ENCODE assay signal across 27 cellular contexts in the genomic region with DNA sequence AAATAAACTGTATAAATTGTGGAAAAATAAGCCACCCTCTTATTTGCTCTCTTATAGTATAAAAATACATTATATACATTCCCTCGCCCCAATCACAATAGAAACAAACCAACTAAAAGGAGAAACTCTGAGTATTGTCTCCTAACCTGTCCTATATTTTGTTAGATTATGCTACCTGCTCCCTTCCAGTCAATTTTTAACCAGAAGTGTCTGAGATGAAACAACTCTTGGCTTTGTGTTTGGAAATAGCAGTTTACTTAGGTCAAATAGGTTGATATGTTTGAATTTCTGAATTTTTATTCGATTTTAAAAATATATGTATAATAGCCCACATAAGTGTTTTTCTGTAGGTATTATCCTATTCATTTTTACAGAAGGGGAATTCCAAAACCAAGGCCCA.
"Had no signal": no experiment of that assay in that cellular context is flagged by ENCODE, and none has a peak within 500 bp of the region (broad histone marks: within the 10 kb centered on the region; RNA-seq: fewer than 3 reads in every experiment).

No MANE protein-coding gene starts in this region.

- H3K4me1 ChIP-seq: stomach, suprapubic skin, testis, thyroid gland, tibial artery, tibial nerve, transverse colon, upper lobe of left lung, upper lobe of right lung, uterus, vagina had no signal

- ATAC-seq: stimulated activated effector memory CD8-positive, alpha-beta T cell treated with anti-CD3 and anti-CD28 coated beads, Interleukin-12 subunit alpha, Interleukin-12 subunit beta, amount 100 ng/mL, for 72 hours; stimulated activated memory B cell treated with anti-CD40 and anti-IgM and Interleukin-4, amounts not matched to agents 10 μg/mL and 1 μg/mL and 100 μg/mL, for 72 hours; stimulated activated naive B cell treated with anti-CD40 and anti-IgM and Interleukin-4, amounts not matched to agents 10 μg/mL and 1 μg/mL and 100 μg/mL, for 72 hours; stimulated activated naive CD8-positive, alpha-beta T cell treated with anti-CD3 and anti-CD28 coated beads, Interleukin-15, amount 100 ng/mL, for 72 hours; stimulated activated naive CD8-positive, alpha-beta T cell treated with anti-CD3 and anti-CD28 coated beads, Interleukin-15, Interleukin-2, amounts not matched to agents 100 U/mL and 50 U/mL, for 24 hours; upper lobe of right lung had no signal

- H3K27me3 ChIP-seq: stomach, suprapubic skin, testis, thyroid gland, tibial artery, tibial nerve, transverse colon, upper lobe of left lung, upper lobe of right lung, uterus, vagina had no signal

- DNase-seq: stimulated activated CD4-positive, alpha-beta T cell treated with anti-CD3 and anti-CD28 coated beads, Interleukin-2, amount 100 ng/mL, for 48 hours; stimulated activated CD4-positive, alpha-beta T cell treated with anti-CD3 and anti-CD28 coated beads, Interleukin-4, amount 100 ng/mL, for 1 hour; stimulated activated CD4-positive, alpha-beta T cell treated with anti-CD3 and anti-CD28 coated beads, Interleukin-4, amount 100 ng/mL, for 24 hours; stimulated activated CD4-positive, alpha-beta T cell treated with anti-CD3 and anti-CD28 coated beads, Interleukin-4, amount 100 ng/mL, for 4 hours; stimulated activated CD8-positive, alpha-beta memory T cell treated with anti-CD3 and anti-CD28 coated beads, Interleukin-4, amount 100 ng/mL, for 48 hours; stimulated activated naive B cell treated with anti-CD40 and anti-IgM and Interleukin-4, amounts not matched to agents 10 μg/mL and 1 μg/mL and 100 μg/mL, for 72 hours; stimulated activated naive CD4-positive, alpha-beta T cell; stimulated activated naive CD4-positive, alpha-beta T cell treated with Interleukin-2 at 50 U/mL for 16 hours; stimulated activated naive CD8-positive, alpha-beta T cell treated with anti-CD3 and anti-CD28 coated beads, Interleukin-15, amount 100 ng/mL, for 72 hours; stimulated activated naive CD8-positive, alpha-beta T cell treated with anti-CD3 and anti-CD28 coated beads, Interleukin-15, Interleukin-2, amounts not matched to agents 100 U/mL and 50 U/mL, for 24 hours; stomach; substantia nigra; testis; thyroid gland; tibial artery; transverse colon; trophoblast cell; upper lobe of left lung; upper lobe of right lung; uterus had no signal

- H3K27ac ChIP-seq: stomach, suprapubic skin, testis, thoracic aorta, thyroid gland, tibial artery, tibial nerve, transverse colon, upper lobe of left lung, upper lobe of right lung, uterus, vagina had no signal

- H3K9me3 ChIP-seq: stomach, suprapubic skin, testis, thoracic aorta, thyroid gland, tibial artery, tibial nerve, transverse colon, upper lobe of left lung, upper lobe of right lung, uterus, vagina had no signal

- H3K4me3 ChIP-seq: stomach, suprapubic skin, testis, thoracic aorta, thyroid gland, tibial artery, tibial nerve, transverse colon, upper lobe of left lung, upper lobe of right lung, uterus, vagina had no signal

- FAIRE-seq: urothelium cell line had no signal

- H3K36me3 ChIP-seq: stomach, suprapubic skin, thoracic aorta, thyroid gland, tibial artery, tibial nerve, transverse colon, upper lobe of left lung, upper lobe of right lung, uterus, vagina had no signal
